ENCODE assay signal across 1 cellular context in genomic region chr21:25298512-25299491, GRCh38.
TF ChIP-seq lines count a peak whose summit lies in the region.

No MANE protein-coding gene starts in this region.

TF ChIP-seq in GM12878, 131 proteins besides CTCF, POLR2A, EP300 and RAD21 (continued from another document and continues in another):
- TF ChIP-seq ZBTB40 (IDR thresholded peaks at IDR 0.05; ENCODE audit: borderline replicate concordance): no peak
- TF ChIP-seq SP1 (IDR thresholded peaks at IDR 0.05; ENCODE audit: low read depth, low read length): no peak
- peak; percentile 70; the same call in 1 of the 2 replicates for TF ChIP-seq IRF4 (IDR thresholded peaks at IDR 0.05; ENCODE audit: low read depth, low read length)
- TF ChIP-seq STAT3 (IDR thresholded peaks at IDR 0.05; ENCODE audit: low read depth, low read length): no peak
- TF ChIP-seq HDGF (IDR thresholded peaks at IDR 0.05): no peak
- TF ChIP-seq RUNX3 (IDR thresholded peaks at IDR 0.05; ENCODE audit: low read length): peak; percentile 100
- TF ChIP-seq DPF2 (IDR thresholded peaks at IDR 0.05): peak; percentile 99
- TF ChIP-seq IKZF2 (IDR thresholded peaks at IDR 0.05): peak; percentile 100
- TF ChIP-seq POLR2AphosphoS2 (IDR thresholded peaks at IDR 0.05; ENCODE audit: low read depth, low read length): no peak
- TF ChIP-seq SREBF1 (IDR thresholded peaks at IDR 0.05; ENCODE audit: low read length): peak; percentile 43; the same call in 1 of the 2 replicates
- no peak; the same call in 1 of the 2 replicates for TF ChIP-seq BACH1 (IDR thresholded peaks at IDR 0.05; ENCODE audit: borderline replicate concordance)
- no peak for TF ChIP-seq SRF (IDR thresholded peaks at IDR 0.05; ENCODE audit: low read depth in 2 of 2, low read length in 2 of 2)
- TF ChIP-seq BCLAF1 (IDR thresholded peaks at IDR 0.05): no peak
- TF ChIP-seq ATF3 (IDR thresholded peaks at IDR 0.05; ENCODE audit: borderline replicate concordance, extremely low read depth, low read depth, low read length): no peak
- no peak for TF ChIP-seq E2F4 (IDR thresholded peaks at IDR 0.05; ENCODE audit: low read depth, low read length)
- TF ChIP-seq ZNF622 (IDR thresholded peaks at IDR 0.05): no peak
- TF ChIP-seq HDAC6 (IDR thresholded peaks at IDR 0.05; ENCODE audit: unreplicated experiment): no peak
- TF ChIP-seq SIN3A (IDR thresholded peaks at IDR 0.05; ENCODE audit: low read depth, low read length): no peak
- no peak for TF ChIP-seq KLF5 (IDR thresholded peaks at IDR 0.05; ENCODE audit: partially characterized antibody)
- peak; percentile 91 for TF ChIP-seq TCF12 (IDR thresholded peaks at IDR 0.05; ENCODE audit: low read depth, low read length)
- peak; percentile 92 for TF ChIP-seq BMI1 (IDR thresholded peaks at IDR 0.05; ENCODE audit: borderline replicate concordance)
- TF ChIP-seq CHD1 (IDR thresholded peaks at IDR 0.05; ENCODE audit: low read depth, low read length): no peak
- peak; percentile 60 for TF ChIP-seq CREB1 (IDR thresholded peaks at IDR 0.05; ENCODE audit: low read depth)
- no peak for TF ChIP-seq ESRRA (IDR thresholded peaks at IDR 0.05; ENCODE audit: low read length)
- TF ChIP-seq ZNF24 (IDR thresholded peaks at IDR 0.05): peak; percentile 66; the same call in 1 of the 2 replicates
- TF ChIP-seq GATAD2B (conservative IDR thresholded peaks at IDR 0.05; ENCODE audit: low read depth): peak; percentile 97
- TF ChIP-seq NR2F1 (conservative IDR thresholded peaks at IDR 0.05): peak; percentile 93
- no peak for TF ChIP-seq USF1 (IDR thresholded peaks at IDR 0.05; ENCODE audit: borderline replicate concordance, extremely low read length, insufficient read depth, low read depth, low read length)
- peak; percentile 100 for TF ChIP-seq IKZF1 (conservative IDR thresholded peaks at IDR 0.05)
- TF ChIP-seq IRF3 (IDR thresholded peaks at IDR 0.05): no peak
- TF ChIP-seq ZNF217 (IDR thresholded peaks at IDR 0.05): peak; percentile 99
- no peak for TF ChIP-seq HCFC1 (IDR thresholded peaks at IDR 0.05; ENCODE audit: low read length)
- peak; percentile 83 for TF ChIP-seq CBX5 (IDR thresholded peaks at IDR 0.05; ENCODE audit: low read depth)
- TF ChIP-seq RCOR1 (conservative IDR thresholded peaks at IDR 0.05; ENCODE audit: low read depth, low read length): peak; percentile 82; the same call in 1 of the 2 replicates
- TF ChIP-seq USF2 (IDR thresholded peaks at IDR 0.05; ENCODE audit: borderline replicate concordance, low read depth, low read length): no peak
- TF ChIP-seq NR2C1 (IDR thresholded peaks at IDR 0.05): no peak
- TF ChIP-seq NKRF (conservative IDR thresholded peaks at IDR 0.05): 0 out of 2 replicates have a peak, but pooled peaks have one; percentile 2
- TF ChIP-seq JUNB (IDR thresholded peaks at IDR 0.05): peak; percentile 93
- no peak for TF ChIP-seq PAX8 (IDR thresholded peaks at IDR 0.05)
- peak; percentile 99 for TF ChIP-seq MEF2A (IDR thresholded peaks at IDR 0.05; ENCODE audit: insufficient read depth, low read depth, low read length)
- TF ChIP-seq ASH2L (IDR thresholded peaks at IDR 0.05; ENCODE audit: borderline replicate concordance, low read depth): no peak
- TF ChIP-seq CEBPB (IDR thresholded peaks at IDR 0.05; ENCODE audit: borderline replicate concordance in 1 of 2, low read depth in 2 of 2, low read length in 2 of 2): peak in 1 of 2 experiments; percentile 91; a peak in 3 of 4 replicates
- TF ChIP-seq CHD4 (IDR thresholded peaks at IDR 0.05): no peak
- peak; percentile 68; the same call in 1 of the 2 replicates for TF ChIP-seq MXI1 (IDR thresholded peaks at IDR 0.05; ENCODE audit: low read depth, low read length)
- no peak for TF ChIP-seq MAX (IDR thresholded peaks at IDR 0.05; ENCODE audit: low read depth, low read length)
- TF ChIP-seq NBN (IDR thresholded peaks at IDR 0.05): peak; percentile 92
- TF ChIP-seq ZNF592 (IDR thresholded peaks at IDR 0.05): no peak
- TF ChIP-seq SMARCA5 (IDR thresholded peaks at IDR 0.05): 0 out of 2 replicates have a peak, but pooled peaks have one; percentile 26
